Comparison of ENCODE assay signal across 1 cellular context in genomic region chr2:170930132-170931109, GRCh38.
TF ChIP-seq lines count a peak whose summit lies in the region.

No MANE protein-coding gene starts in this region.

TF ChIP-seq in HepG2, 621 proteins besides CTCF, POLR2A, EP300 and RAD21 (continued from another document):
- TF ChIP-seq NR1H2 (CRISPR knock-in tag; IDR thresholded peaks at IDR 0.05; ENCODE audit: borderline replicate concordance, low read depth) (no peak), ZHX2 (IDR thresholded peaks at IDR 0.05; ENCODE audit: low read depth) (no peak), ZHX2 (CRISPR knock-in tag; IDR thresholded peaks at IDR 0.05; ENCODE audit: borderline replicate concordance) (no peak), FOXK1 (CRISPR knock-in tag; IDR thresholded peaks at IDR 0.05; ENCODE audit: borderline replicate concordance, low read depth) (peak; percentile 22; the same call in 1 of the 2 replicates), TGIF2 (CRISPR knock-in tag; IDR thresholded peaks at IDR 0.05) (peak; percentile 73; the same call in 1 of the 2 replicates), PBX2 (CRISPR knock-in tag; IDR thresholded peaks at IDR 0.05) (peak; percentile 39; the same call in 1 of the 2 replicates), GATAD1 (CRISPR knock-in tag; IDR thresholded peaks at IDR 0.05) (peak; percentile 79), ZSCAN22 (CRISPR knock-in tag; IDR thresholded peaks at IDR 0.05) (no peak), ETV5 (CRISPR knock-in tag; IDR thresholded peaks at IDR 0.05; ENCODE audit: borderline replicate concordance) (peak; percentile 48; the same call in 1 of the 2 replicates), RBM22 (optimal IDR thresholded peaks at IDR 0.05; ENCODE audit: low read length) (peak; percentile 57), MED13 (CRISPR knock-in tag; IDR thresholded peaks at IDR 0.05) (no peak), DMAP1 (CRISPR knock-in tag; IDR thresholded peaks at IDR 0.05) (peak; percentile 68), ZNF780A (CRISPR knock-in tag; IDR thresholded peaks at IDR 0.05) (no peak), ZFP62 (CRISPR knock-in tag; IDR thresholded peaks at IDR 0.05) (no peak), ZNF788 (CRISPR knock-in tag; IDR thresholded peaks at IDR 0.05; ENCODE audit: borderline replicate concordance) (no peak), E2F2 (CRISPR knock-in tag; IDR thresholded peaks at IDR 0.05; ENCODE audit: borderline replicate concordance) (0 out of 2 replicates have a peak, but pooled peaks have one; percentile 34), TAF15 (IDR thresholded peaks at IDR 0.05; ENCODE audit: low read depth, low read length, poor library complexity, severe bottlenecking) (no peak), BRD4 (CRISPR knock-in tag; IDR thresholded peaks at IDR 0.05) (no peak), NKX3-1 (CRISPR knock-in tag; IDR thresholded peaks at IDR 0.05) (no peak), PRDM10 (CRISPR knock-in tag; IDR thresholded peaks at IDR 0.05; ENCODE audit: low read depth) (no peak), MNT (IDR thresholded peaks at IDR 0.05) (peak; percentile 9; the same call in 1 of the 2 replicates), ZNF800 (CRISPR knock-in tag; IDR thresholded peaks at IDR 0.05) (no peak), CCDC6 (CRISPR knock-in tag; IDR thresholded peaks at IDR 0.05) (peak; percentile 43; the same call in 1 of the 2 replicates), ZNF607 (CRISPR knock-in tag; IDR thresholded peaks at IDR 0.05; ENCODE audit: borderline replicate concordance) (peak; percentile 31; the same call in 1 of the 2 replicates), FOXJ3 (CRISPR knock-in tag; IDR thresholded peaks at IDR 0.05; ENCODE audit: borderline replicate concordance) (no peak), CEBPZ (IDR thresholded peaks at IDR 0.05; ENCODE audit: low read length) (no peak), KLF15 (CRISPR knock-in tag; IDR thresholded peaks at IDR 0.05; ENCODE audit: borderline replicate concordance) (no peak), KMT2A (CRISPR knock-in tag; IDR thresholded peaks at IDR 0.05) (peak; percentile 46; the same call in 1 of the 2 replicates), SRF (IDR thresholded peaks at IDR 0.05; ENCODE audit: low read depth, low read length) (peak; percentile 69; the same call in 1 of the 2 replicates), PPARG (CRISPR knock-in tag; conservative IDR thresholded peaks at IDR 0.05) (no peak), KMT2B (CRISPR knock-in tag; IDR thresholded peaks at IDR 0.05) (peak; percentile 33; the same call in 1 of the 2 replicates), ZNF264 (CRISPR knock-in tag; IDR thresholded peaks at IDR 0.05) (peak; percentile 10; the same call in 1 of the 2 replicates), ZNF350 (CRISPR knock-in tag; IDR thresholded peaks at IDR 0.05; ENCODE audit: borderline replicate concordance, low read depth) (peak; percentile 62; the same call in 1 of the 2 replicates), ZNF431 (CRISPR knock-in tag; IDR thresholded peaks at IDR 0.05; ENCODE audit: borderline replicate concordance, low read depth) (no peak), WIZ (CRISPR knock-in tag; IDR thresholded peaks at IDR 0.05) (0 out of 2 replicates have a peak, but pooled peaks have one; percentile 42), MXI1 (IDR thresholded peaks at IDR 0.05; ENCODE audit: borderline replicate concordance, low read depth, low read length) (peak; percentile 38; the same call in 1 of the 3 replicates), HDAC1 (CRISPR knock-in tag; IDR thresholded peaks at IDR 0.05) (no peak; the same call in 1 of the 2 replicates), ZNF792 (CRISPR knock-in tag; IDR thresholded peaks at IDR 0.05) (peak; percentile 55; the same call in 1 of the 2 replicates), KDM5A (IDR thresholded peaks at IDR 0.05; ENCODE audit: borderline replicate concordance, low read length) (peak; percentile 29; the same call in 1 of the 2 replicates), FOXA1 (IDR thresholded peaks at IDR 0.05) (no peak), FOXA1 (CRISPR knock-in tag; IDR thresholded peaks at IDR 0.05) (peak; percentile 57), ZNF619 (CRISPR knock-in tag; IDR thresholded peaks at IDR 0.05) (peak; percentile 50; the same call in 1 of the 2 replicates), MLLT10 (CRISPR knock-in tag; IDR thresholded peaks at IDR 0.05) (no peak), KLF13 (CRISPR knock-in tag; IDR thresholded peaks at IDR 0.05) (0 out of 2 replicates have a peak, but pooled peaks have one; percentile 35), ELF1 (CRISPR knock-in tag; IDR thresholded peaks at IDR 0.05) (peak; percentile 68; the same call in 1 of the 2 replicates)
